Comparison of ENCODE assay signal across 25 cellular contexts in genomic region chr1:90044346-90044745, GRCh38.
"Had no signal": no experiment of that assay in that cellular context is flagged by ENCODE, and none has a peak within 500 bp of the region (broad histone marks: within the 10 kb centered on the region; RNA-seq: fewer than 3 reads in every experiment).

No MANE protein-coding gene starts in this region.

- ATAC-seq: foreskin keratinocyte; gastroesophageal sphincter; heart right ventricle; mucosa of descending colon; natural killer cell treated with Interleukin-12 subunit alpha and Interleukin-12 subunit beta and Interleukin-15 and Interleukin-18, amount 100 ng/mL, for 72 hours; pancreas; stimulated activated effector memory CD8-positive, alpha-beta T cell treated with anti-CD3 and anti-CD28 coated beads, Interleukin-12 subunit alpha, Interleukin-12 subunit beta, amount 100 ng/mL, for 72 hours had no signal

- H3K27me3 ChIP-seq: colonic mucosa, esophagus muscularis mucosa, foreskin keratinocyte, gastroesophageal sphincter, pancreas, right atrium auricular region, sigmoid colon, stomach, testis, tibial artery had no signal

- H3K36me3 ChIP-seq: colonic mucosa, esophagus muscularis mucosa, gastroesophageal sphincter, heart right ventricle, neutrophil, pancreas, right atrium auricular region, sigmoid colon, stomach, tibial artery had no signal

- H3K27ac ChIP-seq: colonic mucosa, epithelial cell of prostate, esophagus muscularis mucosa, foreskin keratinocyte, gastroesophageal sphincter, heart right ventricle, neutrophil, pancreas, right atrium auricular region, sigmoid colon, stomach, testis, tibial artery had no signal

- DNase-seq: colonic mucosa; effector CD8-positive, alpha-beta T cell; endodermal cell; foreskin keratinocyte; glutamatergic neuron; heart right ventricle; mesenchymal stem cell; mucosa of descending colon; naive B cell; pancreas; sigmoid colon; stimulated activated CD4-positive, alpha-beta T cell treated with anti-CD3 and anti-CD28 coated beads, Interleukin-2, amount 100 ng/mL, for 24 hours; stimulated activated CD4-positive, alpha-beta T cell treated with anti-CD3 and anti-CD28 coated beads, Interleukin-4, amount 100 ng/mL, for 24 hours; stimulated activated naive CD4-positive, alpha-beta T cell treated with Interleukin-2 at 50 U/mL for 16 hours; stomach; testis; tibial artery had no signal

- H3K4me3 ChIP-seq: colonic mucosa, esophagus muscularis mucosa, gastroesophageal sphincter, heart right ventricle, lung, mucosa of descending colon, pancreas, right atrium auricular region, sigmoid colon, stomach, testis, tibial artery had no signal

- H3K4me1 ChIP-seq: colonic mucosa, esophagus muscularis mucosa, foreskin keratinocyte, gastroesophageal sphincter, heart right ventricle, pancreas, right atrium auricular region, sigmoid colon, stomach, testis, tibial artery had no signal

- H3K9me3 ChIP-seq: colonic mucosa, esophagus muscularis mucosa, gastroesophageal sphincter, heart right ventricle, mucosa of descending colon, neutrophil, pancreas, right atrium auricular region, sigmoid colon, stomach, testis, tibial artery had no signal
